8 cellular contexts compared by ENCODE assay signal in the genomic region with DNA sequence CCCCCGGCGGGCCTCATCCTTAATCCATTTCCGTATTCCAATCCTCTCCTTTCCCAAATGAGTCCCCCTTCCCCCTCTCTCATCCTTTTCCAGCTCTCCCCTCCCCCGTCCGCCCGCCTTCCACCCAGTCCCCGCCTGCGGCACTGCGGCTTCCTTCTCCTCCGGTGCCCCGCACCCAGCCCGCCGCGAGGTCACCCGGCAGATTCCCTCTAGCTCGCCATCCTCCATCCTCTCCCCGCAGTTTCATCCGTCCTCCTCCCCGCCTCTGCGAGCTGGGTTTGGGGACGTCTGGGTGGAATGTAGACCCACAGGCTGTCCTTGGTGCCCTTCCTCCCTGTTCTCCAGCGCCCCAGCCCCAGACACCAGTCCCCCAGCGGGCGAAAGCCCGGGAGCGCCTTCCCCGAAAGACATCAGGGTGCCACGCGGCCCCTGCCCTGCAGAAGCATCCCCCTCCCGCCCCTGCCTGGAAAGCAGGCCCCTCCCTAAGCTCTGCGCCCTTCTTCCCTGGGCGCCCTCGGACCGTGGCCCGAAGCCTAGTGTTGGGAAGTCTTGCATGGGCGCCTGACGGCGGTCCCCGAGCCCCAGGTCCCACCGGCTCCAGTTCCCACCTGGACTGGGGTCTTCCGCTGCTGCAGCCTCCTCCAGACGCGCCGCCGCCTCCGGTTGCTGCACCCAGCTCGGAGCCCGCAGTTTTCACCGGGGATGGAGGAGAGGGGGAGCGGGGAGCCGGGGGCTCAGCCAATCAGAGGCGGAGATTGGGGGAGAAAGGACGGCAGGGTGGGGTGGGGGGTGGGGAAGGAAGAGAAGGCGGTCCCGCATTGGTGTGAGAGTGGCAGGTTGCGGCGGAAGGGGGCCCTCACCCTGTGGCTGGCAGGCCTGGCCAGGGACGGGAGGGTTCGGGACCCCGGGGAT. TPM values are rescaled to one million over a fixed set of nuclear protein-coding genes. Genes with fewer than 3 reads are reported as not detected.
DNase-seq lines count a peak whose midpoint lies in the region; TF ChIP-seq lines count a peak whose summit lies in the region.

A gene (minus strand): TSS at position 668 of the 912 bp plus-strand sequence. CDS start 2,267 bp downstream, outside the sequence.

- no peak within 1 kb of the TSS for H3K27ac ChIP-seq in effector memory CD4-positive, alpha-beta T cell (ENCODE audit: insufficient read depth, low read length, poor library complexity, severe bottlenecking)
- H3K27ac ChIP-seq in muscle layer of duodenum (ENCODE audit: low read length) (peak within 1 kb of the TSS; percentile 31), uterus (peak within 1 kb of the TSS; percentile 5 to 81)

- H3K4me1 ChIP-seq in effector memory CD4-positive, alpha-beta T cell (ENCODE audit: control insufficient read depth, insufficient read depth, low read length, poor library complexity, severe bottlenecking), result peaks cover 21% of the 10 kb centered on the region
- H3K4me1 ChIP-seq in muscle layer of duodenum (ENCODE audit: control insufficient read depth in 1 of 2, insufficient read depth in 2 of 2, low read length in 2 of 2) (peaks cover 0 to 23% of the 10 kb centered on the region in 2 donors), uterus (peaks cover 0 to 7% of the 10 kb centered on the region in 2 donors)

- H3K27me3 ChIP-seq in effector memory CD4-positive, alpha-beta T cell (replicated peaks; ENCODE audit: control insufficient read depth, insufficient read depth, low read length, poor library complexity, severe bottlenecking), result peaks cover 10% of the 10 kb centered on the region
- H3K27me3 ChIP-seq in muscle layer of duodenum (ENCODE audit: low read depth, low read length) (peaks cover 9% of the 10 kb centered on the region), uterus (no peaks in the 10 kb centered on the region)

- no peaks in the 10 kb centered on the region for H3K9me3 ChIP-seq in effector memory CD4-positive, alpha-beta T cell (ENCODE audit: control insufficient read depth, low read length)
- H3K9me3 ChIP-seq in muscle layer of duodenum (ENCODE audit: control insufficient read depth in 1 of 2, low read length in 2 of 2) (no peaks in the 10 kb centered on the region), uterus (no peaks in the 10 kb centered on the region)

- no peaks in the 10 kb centered on the region for H3K36me3 ChIP-seq in effector memory CD4-positive, alpha-beta T cell (ENCODE audit: control insufficient read depth, insufficient read depth, low read length)
- H3K36me3 ChIP-seq in muscle layer of duodenum (ENCODE audit: control insufficient read depth in 1 of 2, insufficient read depth in 2 of 2, low read length in 2 of 2) (peaks cover 3 to 8% of the 10 kb centered on the region in 2 donors), uterus (no peaks in the 10 kb centered on the region)

- peak within 1 kb of the TSS; percentile 46 for H3K4me3 ChIP-seq in effector memory CD4-positive, alpha-beta T cell (ENCODE audit: insufficient read depth, low read depth, low read length, poor library complexity, severe bottlenecking)
- H3K4me3 ChIP-seq in muscle layer of duodenum (ENCODE audit: low read depth in 1 of 2, low read length in 2 of 2) (peak within 1 kb of the TSS; percentile 49 to 84), uterus (peak within 1 kb of the TSS; percentile 42 to 66)

- DNase-seq in Daoy (ENCODE audit: low read depth) (peak; percentile 72), NCI-H526 treated with DMSO at 0.1 percent for 48 hours (lab: John Stamatoyannopoulos, UW) (peak; percentile 83), uterus (peak in 1 of 2 donors; percentile 48), activated gamma-delta T cell (lab: John Stamatoyannopoulos, UW) (no peak), erythroblast (lab: John Stamatoyannopoulos, UW) (no peak), NCI-H1105 treated with DMSO at 0.1 percent for 48 hours (lab: John Stamatoyannopoulos, UW) (no peak)
- no peak for DNase-seq in effector memory CD4-positive, alpha-beta T cell

- no peak for TF ChIP-seq CTCF in uterus (IDR thresholded peaks at IDR 0.05)

- TF ChIP-seq POLR2A in uterus (IDR thresholded peaks at IDR 0.05) (peak in 1 of 2 donors; percentile 36), erythroblast (IDR thresholded peaks at IDR 0.05; ENCODE audit: low read length) (no peak)

- intact Hi-C loops in uterus (cut with DNase I; ENCODE audit: low total_unique reads), result no loop called here

RNA-seq across cellular contexts. Expression of the gene that starts here (rescaled TPM):
- 146 and 189 TPM in 2 replicates for total RNA-seq in Daoy (2014; rRNA removed; shearing (Covaris generic))
- 10 to 100 TPM; 10.7 to 88.9 (median 41.3) TPM for total RNA-seq in uterus

Comparison
In these comparisons a context has a peak if more than half of its experiments do, and no peak if none do; other contexts are left out.
1. DNase-seq: peak in Daoy (single experiment) and NCI-H526 treated with DMSO at 0.1 percent for 48 hours (single experiment); none in effector memory CD4-positive, alpha-beta T cell (0 of 3), activated gamma-delta T cell (single experiment), erythroblast (0 of 2) and NCI-H1105 treated with DMSO at 0.1 percent for 48 hours (single experiment).
2. Peak in every context shown above with its lines, with median percentiles within 50 percentile points of each other: H3K4me3 ChIP-seq.